In genomic region chr5:135207866-135208265, GRCh38 we compare ENCODE assay signal across 16 cellular contexts.
DNase-seq lines count a peak whose midpoint lies in the region; TF ChIP-seq lines count a peak whose summit lies in the region.
"Had no signal": no experiment of that assay in that cellular context is flagged by ENCODE, and none has a peak within 500 bp of the region (broad histone marks: within the 10 kb centered on the region; RNA-seq: fewer than 3 reads in every experiment).

No MANE protein-coding gene starts in this region.

- H3K9me3 ChIP-seq in esophagus squamous epithelium (peaks cover 0 to 6% (median 0%) of the 10 kb centered on the region in 3 donors), trophoblast cell (ENCODE audit: insufficient read depth, low read depth, low read length) (peaks cover 3% of the 10 kb centered on the region), hepatocyte (ENCODE audit: low read depth) (peaks cover 4% of the 10 kb centered on the region)

- no peak overlapping the region for H3K14ac ChIP-seq in trophoblast cell (ENCODE audit: low read length)

- DNase-seq in activated CD8-positive, alpha-beta memory T cell treated with anti-CD3 and anti-CD28 coated beads for 24 hours = peak; percentile 24
- DNase-seq in activated CD8-positive, alpha-beta memory T cell treated with anti-CD3 and anti-CD28 coated beads, Interleukin-2, amount 50 U/mL, for 48 hours = no peak
- DNase-seq in esophagus squamous epithelium (lab: John Stamatoyannopoulos, UW) (no peak), trophoblast cell (no peak), ureter (ENCODE audit: low spot score) (peak; percentile 12), hepatocyte (ENCODE audit: low spot score) (no peak), NCI-H2196 treated with DMSO at 0.1 percent for 48 hours (lab: John Stamatoyannopoulos, UW; ENCODE audit: unreplicated experiment) (no peak)
- no peak for DNase-seq in activated naive CD8-positive, alpha-beta T cell treated with anti-CD3 and anti-CD28 coated beads for 36 hours
- DNase-seq: CD8-positive, alpha-beta T cell; DMS79; H9; MV-4-11; NCI-H1417 treated with DMSO at 0.1 percent for 48 hours; NCI-H2029 had no signal

- H4K91ac ChIP-seq in trophoblast cell (ENCODE audit: low read depth, low read length) = peak overlapping the region; percentile 30

- no peaks in the 10 kb centered on the region for H4K20me1 ChIP-seq in hepatocyte (ENCODE audit: insufficient read depth, poor library complexity, severe bottlenecking)

- H4K8ac ChIP-seq in trophoblast cell (ENCODE audit: low read depth, low read length) = no peak overlapping the region

- H3K36me3 ChIP-seq in esophagus squamous epithelium (no peaks in the 10 kb centered on the region), trophoblast cell (ENCODE audit: control insufficient read depth in 1 of 2, insufficient read depth in 2 of 2, low read length in 2 of 2) (no peaks in the 10 kb centered on the region), hepatocyte (replicated peaks; ENCODE audit: insufficient read depth, low read depth) (no peaks in the 10 kb centered on the region)

- H3K23ac ChIP-seq in trophoblast cell (ENCODE audit: low read length) = no peak overlapping the region

- no peak overlapping the region for H3K4ac ChIP-seq in trophoblast cell (ENCODE audit: low read depth, low read length)

- H2AFZ ChIP-seq in trophoblast cell (ENCODE audit: insufficient read depth, low read length, poor library complexity) = no peak overlapping the region
- no peak overlapping the region for H2AFZ ChIP-seq in hepatocyte

- H3K4me3 ChIP-seq in esophagus squamous epithelium (no peak overlapping the region), trophoblast cell (ENCODE audit: low read depth, low read length) (no peak overlapping the region), hepatocyte (no peak overlapping the region)
- H3K4me3 ChIP-seq: K562 had no signal

- H3K27ac ChIP-seq in esophagus squamous epithelium (peak overlapping the region in 3 of 4 donors; percentile 62 to 85 (median 77)), trophoblast cell (ENCODE audit: low read depth, low read length) (no peak overlapping the region), hepatocyte (no peak overlapping the region)
- H3K27ac ChIP-seq: 22Rv1 had no signal

- H3K79me1 ChIP-seq in trophoblast cell (ENCODE audit: low read length) = no peaks in the 10 kb centered on the region

- peaks cover 8% of the 10 kb centered on the region for H3K9me3 Mint-ChIP-seq in activated naive CD8-positive, alpha-beta T cell treated with anti-CD3 and anti-CD28 coated beads for 36 hours

- intact Hi-C loops in esophagus squamous epithelium (cut with DNase I) = no loop called here

- H3K36me3 Mint-ChIP-seq in activated naive CD8-positive, alpha-beta T cell treated with anti-CD3 and anti-CD28 coated beads for 36 hours = peaks cover 2% of the 10 kb centered on the region
- H3K36me3 Mint-ChIP-seq: CD8-positive, alpha-beta T cell had no signal

- no peak for TF ChIP-seq POLR2A in esophagus squamous epithelium (IDR thresholded peaks at IDR 0.05)

- H4K12ac ChIP-seq in trophoblast cell (ENCODE audit: low read depth, low read length) = no peak overlapping the region

- H2BK120ac ChIP-seq in trophoblast cell (ENCODE audit: insufficient read depth, low read length, poor library complexity) = no peak overlapping the region

- H3K9me2 ChIP-seq in hepatocyte (replicated peaks; ENCODE audit: insufficient read depth) = no peaks in the 10 kb centered on the region

- peaks cover 17% of the 10 kb centered on the region for H3K27me3 Mint-ChIP-seq in activated naive CD8-positive, alpha-beta T cell treated with anti-CD3 and anti-CD28 coated beads for 36 hours

- no peak overlapping the region for H3K27ac Mint-ChIP-seq in activated naive CD8-positive, alpha-beta T cell treated with anti-CD3 and anti-CD28 coated beads for 36 hours
- H3K27ac Mint-ChIP-seq: CD8-positive, alpha-beta T cell; H9 had no signal

- H2BK12ac ChIP-seq in trophoblast cell (ENCODE audit: low read length) = no peak overlapping the region

- H3K4me1 ChIP-seq in esophagus squamous epithelium (peaks cover 8 to 56% (median 38%) of the 10 kb centered on the region in 3 donors), trophoblast cell (ENCODE audit: control insufficient read depth in 1 of 2, insufficient read depth in 2 of 2, low read length in 2 of 2) (peaks cover 3 to 9% of the 10 kb centered on the region in 2 experiments), hepatocyte (ENCODE audit: insufficient read depth) (peaks cover 14% of the 10 kb centered on the region)

- no peak for TF ChIP-seq CTCF in esophagus squamous epithelium (IDR thresholded peaks at IDR 0.05)
- TF ChIP-seq CTCF in hepatocyte (IDR thresholded peaks at IDR 0.05; ENCODE audit: poor library complexity) = no peak

- H3K4me2 ChIP-seq in trophoblast cell (ENCODE audit: low read length) (no peak overlapping the region), hepatocyte (no peak overlapping the region)

- H3K27me3 ChIP-seq in esophagus squamous epithelium = no peaks in the 10 kb centered on the region
- no peaks in the 10 kb centered on the region for H3K27me3 ChIP-seq in trophoblast cell (ENCODE audit: insufficient read depth, low read length)
- no peaks in the 10 kb centered on the region for H3K27me3 ChIP-seq in hepatocyte

- H3K4me3 Mint-ChIP-seq in activated naive CD8-positive, alpha-beta T cell treated with anti-CD3 and anti-CD28 coated beads for 36 hours = no peak overlapping the region
- H3K4me3 Mint-ChIP-seq: CD8-positive, alpha-beta T cell; H9 had no signal

- no peak overlapping the region for H2AK5ac ChIP-seq in trophoblast cell (ENCODE audit: low read length)

- no peaks in the 10 kb centered on the region for H3K4me1 Mint-ChIP-seq in activated naive CD8-positive, alpha-beta T cell treated with anti-CD3 and anti-CD28 coated beads for 36 hours

- no peak overlapping the region for H2BK5ac ChIP-seq in trophoblast cell (ENCODE audit: low read depth, low read length, poor library complexity)

- no peak overlapping the region for H3K18ac ChIP-seq in trophoblast cell (ENCODE audit: low read length)

- H3K9ac ChIP-seq in trophoblast cell (ENCODE audit: low read length) = no peak overlapping the region

- H3K79me2 ChIP-seq in trophoblast cell (ENCODE audit: control insufficient read depth, insufficient read depth, low read length, poor library complexity) (no peaks in the 10 kb centered on the region), hepatocyte (no peaks in the 10 kb centered on the region)

- WGBS in esophagus squamous epithelium, 2 donors = 68 to 70% methylated on average over 5 to 6 of the region's 6 CpGs
- no CpG with 5 or more reads among the region's 6 CpGs for WGBS in trophoblast cell (ENCODE audit: extremely low coverage, insufficient coverage, insufficient read length)
- 78% methylated on average over 6 of the region's 6 CpGs for WGBS in hepatocyte (ENCODE audit: low lambda C conversion rate, missing lambda C conversion rate)

Comparison
In these comparisons a context has a peak if more than half of its experiments do, and no peak if none do; other contexts are left out.
1. DNase-seq: peak in activated CD8-positive, alpha-beta memory T cell treated with anti-CD3 and anti-CD28 coated beads for 24 hours (single experiment) and ureter (single experiment); none in activated CD8-positive, alpha-beta memory T cell treated with anti-CD3 and anti-CD28 coated beads, Interleukin-2, amount 50 U/mL, for 48 hours (single experiment), esophagus squamous epithelium (single experiment), trophoblast cell (0 of 2), activated naive CD8-positive, alpha-beta T cell treated with anti-CD3 and anti-CD28 coated beads for 36 hours (single experiment), hepatocyte (single experiment) and NCI-H2196 treated with DMSO at 0.1 percent for 48 hours (single experiment).
2. H3K27ac ChIP-seq: peak in esophagus squamous epithelium (3 of 4); none in trophoblast cell (single experiment) and hepatocyte (single experiment).